8 cellular contexts compared by ENCODE assay signal in genomic region chr7:150737265-150738055, GRCh38. TPM values are rescaled to one million over a fixed set of nuclear protein-coding genes. Genes with fewer than 3 reads are reported as not detected.
A peak's percentile ranks its signal among the peaks of the same experiment; 100 is the strongest.
DNase-seq lines count a peak whose midpoint lies in the region; ATAC-seq and TF ChIP-seq lines count a peak whose summit lies in the region.

GIMAP5 (plus strand) TSS chr7:150737418; CDS start chr7:150740885, 3,467 bp downstream.

- peak within 1 kb of the TSS; percentile 89 for H3K4me3 Mint-ChIP-seq in activated T-helper 17 cell treated with anti-CD3 and anti-CD28 coated beads, Interleukin-2, amount 50 U/mL, for 72 hours

- DNase-seq in lower leg skin (ENCODE audit: low spot score in 2 of 2): no peak
- DNase-seq in upper lobe of right lung: no peak
- DNase-seq in HuH-7 (ENCODE audit: low spot score): no peak
- no peak for DNase-seq in NCI-H524 treated with DMSO at 0.1 percent for 48 hours (lab: John Stamatoyannopoulos, UW)
- DNase-seq in posterior cingulate gyrus: no peak

- TF ChIP-seq CTCF in lower leg skin (IDR thresholded peaks at IDR 0.05) (no peak), upper lobe of right lung (IDR thresholded peaks at IDR 0.05) (no peak)

- H3K4me3 ChIP-seq in lower leg skin (ENCODE audit: low read depth, poor library complexity, severe bottlenecking) (peak within 1 kb of the TSS; percentile 10), upper lobe of right lung (peak within 1 kb of the TSS; percentile 61)

- intact Hi-C loops in lower leg skin (cut with DNase I; ENCODE audit: low total_unique reads) (loop anchor here (10.0 kb wide), 1 partner anchor 293 kb away; no protein-coding TSS in a partner anchor), upper lobe of right lung (cut with DNase I) (no loop called here), posterior cingulate gyrus (cut with DNase I) (no loop called here)

- H3K27ac Mint-ChIP-seq in activated T-helper 17 cell treated with anti-CD3 and anti-CD28 coated beads, Interleukin-2, amount 50 U/mL, for 72 hours: peak within 1 kb of the TSS; percentile 97

- H3K36me3 ChIP-seq in upper lobe of right lung: peaks cover 19% of the 10 kb centered on the region

- peaks cover 45% of the 10 kb centered on the region for H3K4me1 Mint-ChIP-seq in activated T-helper 17 cell treated with anti-CD3 and anti-CD28 coated beads, Interleukin-2, amount 50 U/mL, for 72 hours

- WGBS in lower leg skin, 2 donors: 31 to 54% methylated on average over 14 of the region's 14 CpGs

- no peaks in the 10 kb centered on the region for H3K9me3 ChIP-seq in upper lobe of right lung

- peak within 1 kb of the TSS; percentile 87 for H3K27ac ChIP-seq in upper lobe of right lung

- H3K4me1 ChIP-seq in upper lobe of right lung: peaks cover 13% of the 10 kb centered on the region

- no peak for TF ChIP-seq POLR2A in lower leg skin (IDR thresholded peaks at IDR 0.05)

- H3K27me3 Mint-ChIP-seq in activated T-helper 17 cell treated with anti-CD3 and anti-CD28 coated beads, Interleukin-2, amount 50 U/mL, for 72 hours: no peaks in the 10 kb centered on the region

- peaks cover 3% of the 10 kb centered on the region for H3K9me3 Mint-ChIP-seq in activated T-helper 17 cell treated with anti-CD3 and anti-CD28 coated beads, Interleukin-2, amount 50 U/mL, for 72 hours

- H3K27me3 ChIP-seq in upper lobe of right lung: no peaks in the 10 kb centered on the region

- ATAC-seq in GM18909 (IDR thresholded peaks at IDR 0.05; ENCODE audit: poor library complexity, unreplicated experiment) (peak; percentile 71), HG03520 (IDR thresholded peaks at IDR 0.05; ENCODE audit: unreplicated experiment) (peak; percentile 41), upper lobe of right lung (peak; percentile 77)
- peak; percentile 38 for ATAC-seq in activated T-helper 17 cell treated with anti-CD3 and anti-CD28 coated beads, Interleukin-2, amount 50 U/mL, for 72 hours (replicated peaks)

- peaks cover 59% of the 10 kb centered on the region for H3K36me3 Mint-ChIP-seq in activated T-helper 17 cell treated with anti-CD3 and anti-CD28 coated beads, Interleukin-2, amount 50 U/mL, for 72 hours (ENCODE audit: low read depth)

RNA-seq across cellular contexts. Expression of gene GIMAP5, which starts in this region (rescaled TPM):
- total RNA-seq in activated T-helper 17 cell treated with anti-CD3 and anti-CD28 coated beads, Interleukin-2, amount 50 U/mL, for 72 hours: 100 to 1,000 TPM; 106 to 142 TPM
- total RNA-seq in lower leg skin: 10 to 100 TPM in 2 of 4 donors, 1 to 10 TPM in 2; 4.6 to 18.7 (median 10.9) TPM
- total RNA-seq in upper lobe of right lung: 41.8 TPM
